ENCODE assay signal across 22 cellular contexts in the genomic region with DNA sequence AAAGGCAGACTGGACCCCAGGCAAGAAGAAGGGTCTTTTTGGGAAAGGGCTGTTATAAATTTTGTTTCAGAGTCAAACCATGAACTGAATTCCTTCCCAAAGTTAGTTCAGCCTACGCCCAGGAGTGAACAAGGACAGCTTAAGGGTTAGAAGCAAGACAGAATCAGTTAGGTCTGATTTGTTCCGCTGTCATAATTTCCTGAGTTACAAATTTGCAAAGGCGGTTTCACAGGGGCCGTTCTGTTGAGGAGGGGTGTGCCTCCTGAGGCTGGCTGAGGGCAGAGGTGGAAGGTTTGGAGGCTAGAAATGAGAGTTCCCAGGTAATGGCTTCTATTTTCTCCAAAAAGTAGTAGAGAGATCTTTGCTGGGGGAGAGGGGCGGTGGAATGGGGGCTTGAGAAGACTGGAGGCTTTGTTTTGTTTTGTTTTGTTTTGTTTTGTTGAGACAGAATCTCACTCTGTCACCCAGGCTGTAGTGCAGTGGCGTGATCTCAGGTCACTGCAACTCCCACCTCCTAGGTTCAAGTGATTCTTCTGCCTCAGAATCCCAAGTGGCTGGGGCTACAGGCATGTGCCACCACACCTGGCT. TPM values are rescaled to one million over a fixed set of nuclear protein-coding genes. Genes with fewer than 3 reads are reported as not detected.
DNase-seq lines count a peak whose midpoint lies in the region; ATAC-seq and TF ChIP-seq lines count a peak whose summit lies in the region.
"Had no signal": no experiment of that assay in that cellular context is flagged by ENCODE, and none has a peak within 500 bp of the region (broad histone marks: within the 10 kb centered on the region; RNA-seq: fewer than 3 reads in every experiment).

No MANE protein-coding gene starts in this region.

- H3K4me2 ChIP-seq in DOHH2 (ENCODE audit: low read length) (peak overlapping the region; percentile 68), OCI-LY7 (ENCODE audit: low read length) (peak overlapping the region; percentile 45)

- intact Hi-C loops in OCI-LY7 (cut with micrococcal nuclease; ENCODE audit: unreplicated experiment) = no loop called here

- DNase-seq in OCI-LY7 (ENCODE audit: low spot score) (peak; percentile 44), epithelial cell of prostate (ENCODE audit: low read depth, low spot score) (no peak), substantia nigra (lab: John Stamatoyannopoulos, UW) (no peak), NCI-H2107 treated with DMSO at 0.1 percent for 48 hours (lab: John Stamatoyannopoulos, UW; ENCODE audit: unreplicated experiment) (no peak), WTC11 (ENCODE audit: low spot score) (no peak)
- DNase-seq in activated T-cell treated with anti-CD3 and anti-CD28 coated beads, Interleukin-2, amount 50 U/mL, for 4 hours = no peak
- DNase-seq: activated CD4-positive, alpha-beta memory T cell treated with anti-CD3 and anti-CD28 coated beads, Interleukin-2, amount 10 ng/mL, durations not matched to agents 7 days and 5 days; activated CD4-positive, CD25-positive, alpha-beta regulatory T cell; activated gamma-delta T cell treated with Interleukin-2 at 50 U/mL for 16 hours; adrenal gland; CD4-positive, CD25-positive, alpha-beta regulatory T cell; glutamatergic neuron; HFFc6; left cardiac atrium; mesenchymal stem cell; naive B cell; NCI-H1048; NCI-H187 treated with DMSO at 0.1 percent for 48 hours; ovary; right lobe of liver; T-helper 9 cell had no signal

- no peak for ATAC-seq in activated T-cell treated with anti-CD3 and anti-CD28 coated beads, Interleukin-2, amount 50 U/mL, for 4 hours
- no peak for ATAC-seq in WTC11
- ATAC-seq: left cardiac atrium, right lobe of liver had no signal

- H3K4me3 ChIP-seq in DOHH2 (ENCODE audit: low read length) (peak overlapping the region; percentile 52), OCI-LY7 (ENCODE audit: low read depth, low read length, poor library complexity, severe bottlenecking) (no peak overlapping the region)
- H3K4me3 ChIP-seq: adrenal gland, ovary, right lobe of liver had no signal

- H3K36me3 Mint-ChIP-seq in activated T-cell treated with anti-CD3 and anti-CD28 coated beads, Interleukin-2, amount 50 U/mL, for 4 hours (ENCODE audit: insufficient read depth) = no peaks in the 10 kb centered on the region
- H3K36me3 Mint-ChIP-seq in WTC11 = no peaks in the 10 kb centered on the region
- H3K36me3 Mint-ChIP-seq: naive B cell had no signal

- H3K27ac Mint-ChIP-seq in WTC11 = no peak overlapping the region
- H3K27ac Mint-ChIP-seq: activated CD4-positive, alpha-beta memory T cell treated with anti-CD3 and anti-CD28 coated beads, Interleukin-2, amount 10 ng/mL, durations not matched to agents 7 days and 5 days; CD4-positive, CD25-positive, alpha-beta regulatory T cell; HFFc6; naive B cell had no signal

- H3K27me3 Mint-ChIP-seq in activated T-cell treated with anti-CD3 and anti-CD28 coated beads, Interleukin-2, amount 50 U/mL, for 4 hours (ENCODE audit: low read depth) = peaks cover 50% of the 10 kb centered on the region
- H3K27me3 Mint-ChIP-seq in WTC11 (ENCODE audit: low read depth) = peaks cover 72% of the 10 kb centered on the region

- CTCF ChIA-PET in OCI-LY7 (lab: Charles Lee; ENCODE audit: unreplicated experiment) (no interaction called here), WTC11 (lab: Charles Lee) (interaction anchor here (0.8 to 7.7 kb wide), 3 partner anchors 22 to 121 kb away, joined by 3 to 248 read pairs (median 4); no protein-coding TSS in a partner anchor)

- no peaks in the 10 kb centered on the region for H3K79me2 ChIP-seq in DOHH2 (ENCODE audit: control insufficient read depth, low read length)
- no peaks in the 10 kb centered on the region for H3K79me2 ChIP-seq in OCI-LY7 (ENCODE audit: insufficient read depth, low read depth, low read length)

- no peaks in the 10 kb centered on the region for H3K9me3 Mint-ChIP-seq in activated T-cell treated with anti-CD3 and anti-CD28 coated beads, Interleukin-2, amount 50 U/mL, for 4 hours
- no peaks in the 10 kb centered on the region for H3K9me3 Mint-ChIP-seq in WTC11
- H3K9me3 Mint-ChIP-seq: activated CD4-positive, alpha-beta memory T cell treated with anti-CD3 and anti-CD28 coated beads, Interleukin-2, amount 10 ng/mL, durations not matched to agents 7 days and 5 days; HFFc6 had no signal

- peaks cover 31% of the 10 kb centered on the region for H3K4me1 ChIP-seq in DOHH2 (ENCODE audit: control insufficient read depth, low read length)
- H3K4me1 ChIP-seq in OCI-LY7 (ENCODE audit: insufficient read depth, low read length, poor library complexity, severe bottlenecking) = peaks cover 17% of the 10 kb centered on the region

- BruUV-seq in OCI-LY7 (replicated peaks; lab: Mats Ljungman, UMichigan) = no TSS peak

- no peak for TF ChIP-seq CTCF in DOHH2 (IDR thresholded peaks at IDR 0.05; ENCODE audit: low read depth, low read length, poor library complexity, severe bottlenecking)
- no peak for TF ChIP-seq CTCF in OCI-LY7 (conservative IDR thresholded peaks at IDR 0.05; ENCODE audit: low read length)
- TF ChIP-seq CTCF in WTC11 (IDR thresholded peaks at IDR 0.05) = no peak

- no peaks in the 10 kb centered on the region for H3K36me3 ChIP-seq in DOHH2 (ENCODE audit: control insufficient read depth, low read length)
- no peaks in the 10 kb centered on the region for H3K36me3 ChIP-seq in OCI-LY7 (ENCODE audit: insufficient read depth, low read length)
- H3K36me3 ChIP-seq: adrenal gland, ovary, right lobe of liver had no signal

- H3K9me2 ChIP-seq in DOHH2 (replicated peaks; ENCODE audit: control insufficient read depth, low read length) (no peaks in the 10 kb centered on the region), OCI-LY7 (ENCODE audit: insufficient read depth, low read length) (no peaks in the 10 kb centered on the region)

- H3K4me3 Mint-ChIP-seq in activated T-cell treated with anti-CD3 and anti-CD28 coated beads, Interleukin-2, amount 50 U/mL, for 4 hours = no peak overlapping the region
- no peak overlapping the region for H3K4me3 Mint-ChIP-seq in WTC11
- H3K4me3 Mint-ChIP-seq: activated CD4-positive, alpha-beta memory T cell treated with anti-CD3 and anti-CD28 coated beads, Interleukin-2, amount 10 ng/mL, durations not matched to agents 7 days and 5 days; HFFc6 had no signal

- H3K27ac ChIP-seq in DOHH2 (ENCODE audit: low read depth, low read length) (peak overlapping the region; percentile 67), OCI-LY7 (ENCODE audit: low read depth, low read length, poor library complexity, severe bottlenecking) (no peak overlapping the region), epithelial cell of prostate (peak overlapping the region; percentile 40), substantia nigra (ENCODE audit: low read depth, low read length, poor library complexity, severe bottlenecking) (peak overlapping the region; percentile 86)
- H3K27ac ChIP-seq: adrenal gland, ovary, right lobe of liver had no signal

- peak overlapping the region; percentile 87 for H2AFZ ChIP-seq in OCI-LY7 (ENCODE audit: low read length)

- peaks cover 31% of the 10 kb centered on the region for H3K27me3 ChIP-seq in DOHH2 (ENCODE audit: control insufficient read depth, low read length)
- H3K27me3 ChIP-seq: ovary, right lobe of liver had no signal

- peaks cover 9% of the 10 kb centered on the region for H3K4me1 Mint-ChIP-seq in activated T-cell treated with anti-CD3 and anti-CD28 coated beads, Interleukin-2, amount 50 U/mL, for 4 hours (ENCODE audit: low read depth)
- H3K4me1 Mint-ChIP-seq in WTC11 = peaks cover 33% of the 10 kb centered on the region

- H3F3A ChIP-seq in DOHH2 (ENCODE audit: control insufficient read depth, insufficient read depth) = no peaks in the 10 kb centered on the region

- POLR2A ChIA-PET in OCI-LY7 (lab: Charles Lee) (interaction anchor here (0.7 to 1.0 kb wide), 3 partner anchors 46 to 61 kb away, joined by 3 to 4 read pairs (median 3); a partner anchor contains a TSS), WTC11 (lab: Charles Lee) (no interaction called here)

- H3K9me3 ChIP-seq in DOHH2 (ENCODE audit: control insufficient read depth, insufficient read depth, low read length) = no peaks in the 10 kb centered on the region
- H3K9me3 ChIP-seq in OCI-LY7 (ENCODE audit: low read length) = no peaks in the 10 kb centered on the region
- H3K9me3 ChIP-seq: adrenal gland, ovary, right lobe of liver had no signal

- H4K20me1 ChIP-seq in DOHH2 (ENCODE audit: control insufficient read depth, insufficient read depth, low read depth, low read length) (no peaks in the 10 kb centered on the region), OCI-LY7 (ENCODE audit: insufficient read depth, low read length) (no peaks in the 10 kb centered on the region)

RNA-seq across cellular contexts. Expression of a gene that starts 4.1 kb away (rescaled TPM):
- 3.0 and 3.5 TPM in 2 replicates for total RNA-seq in OCI-LY7 (2014; rRNA removed; shearing (Covaris generic))
- total RNA-seq in OCI-LY7 (2022) = 2.7 and 3.1 TPM in 2 replicates
- under 1 TPM; 0.30 to 0.63 (median 0.34) TPM for total RNA-seq in activated T-cell treated with anti-CD3 and anti-CD28 coated beads, Interleukin-2, amount 50 U/mL, for 4 hours
- 13.7 to 15.9 TPM (median 15.2 TPM) in 3 replicates for total RNA-seq in WTC11 (2021)

RNA-seq across cellular contexts. Expression of a gene that starts 39.3 kb away (rescaled TPM):
- total RNA-seq in OCI-LY7 (2014; rRNA removed; shearing (Covaris generic)) = 84.4 and 94.3 TPM in 2 replicates
- total RNA-seq in OCI-LY7 (2022) = 93.1 and 94.1 TPM in 2 replicates
- total RNA-seq in activated T-cell treated with anti-CD3 and anti-CD28 coated beads, Interleukin-2, amount 50 U/mL, for 4 hours = 10 to 100 TPM; 54.1 to 58.5 (median 56.0) TPM
- 29.3 to 31.9 TPM (median 29.9 TPM) in 3 replicates for total RNA-seq in WTC11 (2021)

RNA-seq across cellular contexts. Expression of a gene that starts 45.4 kb away (rescaled TPM):
- 42.3 and 58.5 TPM in 2 replicates for total RNA-seq in OCI-LY7 (2014; rRNA removed; shearing (Covaris generic))
- 51.8 and 60.8 TPM in 2 replicates for total RNA-seq in OCI-LY7 (2022)
- total RNA-seq in activated T-cell treated with anti-CD3 and anti-CD28 coated beads, Interleukin-2, amount 50 U/mL, for 4 hours = 100 to 1,000 TPM in 2 of 3 donors, 10 to 100 TPM in 1; 93.3 to 106 (median 104) TPM
- total RNA-seq in WTC11 (2021) = 52.0 to 67.9 TPM (median 54.3 TPM) in 3 replicates
